Comparison of ENCODE assay signal across 21 cellular contexts in the genomic region with DNA sequence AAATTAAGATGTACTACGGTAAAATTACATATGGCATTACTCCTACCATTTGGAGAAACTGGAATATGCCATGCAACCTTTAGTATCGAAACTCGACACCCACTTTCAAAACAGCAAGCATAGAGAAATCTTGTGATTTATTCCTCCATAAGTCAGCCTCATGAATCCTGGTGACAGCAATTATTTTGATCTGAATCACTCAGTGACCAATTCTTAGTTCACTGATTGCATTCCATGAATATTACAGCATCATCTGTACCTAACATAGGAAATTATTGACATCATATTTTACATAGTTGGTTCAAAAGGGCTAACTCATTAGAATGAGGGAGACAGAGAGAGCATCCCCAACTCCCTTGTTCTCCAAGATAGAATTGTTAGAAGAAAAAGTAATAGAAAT.
DNase-seq lines count a peak whose midpoint lies in the region; ATAC-seq, FAIRE-seq and TF ChIP-seq lines count a peak whose summit lies in the region.
"Had no signal": no experiment of that assay in that cellular context is flagged by ENCODE, and none has a peak within 500 bp of the region (broad histone marks: within the 10 kb centered on the region; RNA-seq: fewer than 3 reads in every experiment).

No MANE protein-coding gene starts in this region.

- H3K9ac ChIP-seq in keratinocyte (ENCODE audit: control insufficient read depth, extremely low read depth, insufficient read depth, low read length): no peak overlapping the region
- H3K9ac ChIP-seq in HepG2 (ENCODE audit: insufficient read depth, low read depth, low read length): no peak overlapping the region

- H2AFZ ChIP-seq in keratinocyte (ENCODE audit: control insufficient read depth, low read length) (no peak overlapping the region), HepG2 (ENCODE audit: low read length) (no peak overlapping the region)

- intact Hi-C loops in esophagus squamous epithelium (cut with DNase I): no loop called here
- intact Hi-C loops in HepG2 (cut with micrococcal nuclease; ENCODE audit: unreplicated experiment): no loop called here

- H4K20me1 ChIP-seq in keratinocyte (ENCODE audit: control insufficient read depth, extremely low read depth, insufficient read depth, low read length) (no peaks in the 10 kb centered on the region), HepG2 (ENCODE audit: insufficient read depth, low read length) (no peaks in the 10 kb centered on the region)

- H3K4me3 ChIP-seq in keratinocyte (ENCODE audit: control insufficient read depth in 2 of 3, extremely low read depth in 1 of 3, insufficient read depth in 2 of 3, low read depth in 1 of 3, low read length in 3 of 3) (no peak overlapping the region), esophagus squamous epithelium (no peak overlapping the region), HepG2 (replicated peaks in 1 of 3; ENCODE audit: insufficient read depth in 1 of 3, low read depth in 2 of 3, low read length in 3 of 3) (no peak overlapping the region)
- H3K4me3 ChIP-seq: left lung, mucosa of descending colon, right atrium auricular region, transverse colon had no signal

- 68 to 70% methylated on average over 3 of the region's 3 CpGs for WGBS in esophagus squamous epithelium, 2 donors
- WGBS in HepG2 (ENCODE audit: low lambda C conversion rate): 3% methylated on average over 3 of the region's 3 CpGs

- DNase-seq in AG20443 (ENCODE audit: low spot score): peak; percentile 41
- peak; percentile 35 for DNase-seq in HTR-8/SVneo (ENCODE audit: insufficient read length, low spot score)
- peak; percentile 32 for DNase-seq in astrocyte of the hippocampus (ENCODE audit: low read depth, low spot score)
- DNase-seq in keratinocyte (ENCODE audit: low read depth, low spot score): no peak
- no peak for DNase-seq in NCI-H1436 treated with DMSO at 0.1 percent for 48 hours (lab: John Stamatoyannopoulos, UW)
- no peak for DNase-seq in esophagus squamous epithelium (lab: John Stamatoyannopoulos, UW)
- DNase-seq in HepG2 (ENCODE audit: low spot score): no peak
- DNase-seq: activated CD4-positive, alpha-beta T cell treated with anti-CD3 and anti-CD28 coated beads, Interleukin-2, amount 10 ng/mL, durations not matched to agents 7 days and 5 days; activated CD8-positive, alpha-beta memory T cell treated with anti-CD3 and anti-CD28 coated beads, Interleukin-2, amount 50 U/mL, for 4 hours; activated gamma-delta T cell; cerebellar nuclear complex; effector memory CD8-positive, alpha-beta T cell; foreskin melanocyte; left lung; mucosa of descending colon; NCI-H1417; NCI-H82; stimulated activated naive CD4-positive, alpha-beta T cell; transverse colon had no signal

- no peaks in the 10 kb centered on the region for H3K36me3 ChIP-seq in keratinocyte (ENCODE audit: control insufficient read depth in 2 of 2, extremely low read depth in 1 of 2, insufficient read depth in 2 of 2, low read length in 2 of 2)
- H3K36me3 ChIP-seq in esophagus squamous epithelium: no peaks in the 10 kb centered on the region
- no peaks in the 10 kb centered on the region for H3K36me3 ChIP-seq in HepG2 (replicated peaks in 1 of 2; ENCODE audit: control insufficient read depth in 1 of 2, insufficient read depth in 2 of 2, low read length in 2 of 2)
- H3K36me3 ChIP-seq: left lung, right atrium auricular region, transverse colon had no signal

- H3K27ac ChIP-seq in keratinocyte (ENCODE audit: control insufficient read depth, insufficient read depth, low read length): no peak overlapping the region
- H3K27ac ChIP-seq in esophagus squamous epithelium: no peak overlapping the region
- H3K27ac ChIP-seq in HepG2 (ENCODE audit: extremely low read length, insufficient read depth, low read length): no peak overlapping the region
- H3K27ac ChIP-seq: left lung, right atrium auricular region, transverse colon had no signal

- in situ Hi-C loops in HepG2 (cut with HindIII; ENCODE audit: extremely low pct_ligation_motif_present, low pct_unique_long_range_greater_than_20kb): no loop called here

- TF ChIP-seq RAD21 in HepG2 (CRISPR knock-in tag; IDR thresholded peaks at IDR 0.05): no peak

- CTCF ChIA-PET in HepG2 (lab: Yijun Ruan, JAX; ENCODE audit: low intra/inter-chr PET ratio, low total read pairs): no interaction called here

- BruUV-seq in HepG2 (replicated peaks; lab: Mats Ljungman, UMichigan): no TSS peak

- TF ChIP-seq POLR2A in esophagus squamous epithelium (IDR thresholded peaks at IDR 0.05) (no peak), HepG2 (IDR thresholded peaks at IDR 0.05; ENCODE audit: insufficient read depth in 1 of 2, low read depth in 2 of 2, low read length in 2 of 2) (no peak)

- TF ChIP-seq EP300 in HepG2 (IDR thresholded peaks at IDR 0.05; ENCODE audit: low read depth in 2 of 2, low read length in 2 of 2): no peak
- no peak for TF ChIP-seq EP300 in HepG2 (CRISPR knock-in tag; IDR thresholded peaks at IDR 0.05; ENCODE audit: borderline replicate concordance)

- POLR2A ChIA-PET in HepG2 (lab: Yijun Ruan, JAX): no interaction called here

- no peaks in the 10 kb centered on the region for H3K27me3 ChIP-seq in keratinocyte (ENCODE audit: control insufficient read depth, extremely low read depth, insufficient read depth, low read length)
- no peaks in the 10 kb centered on the region for H3K27me3 ChIP-seq in esophagus squamous epithelium
- no peaks in the 10 kb centered on the region for H3K27me3 ChIP-seq in HepG2 (ENCODE audit: control insufficient read depth in 1 of 2, insufficient read depth in 2 of 2, low read length in 2 of 2)
- H3K27me3 ChIP-seq: left lung, right atrium auricular region, transverse colon had no signal

- ATAC-seq in GM18519 (IDR thresholded peaks at IDR 0.05; ENCODE audit: low FRiP score, unreplicated experiment): no peak
- ATAC-seq in HepG2: no peak
- ATAC-seq: effector memory CD8-positive, alpha-beta T cell; left lung; mucosa of descending colon had no signal

- TF ChIP-seq CTCF in keratinocyte (optimal IDR thresholded peaks at IDR 0.05 in 1 of 3, IDR thresholded peaks at IDR 0.05 in 1 of 3, conservative IDR thresholded peaks at IDR 0.05 in 1 of 3; ENCODE audit: extremely low read depth in 1 of 3, insufficient read depth in 2 of 3, low read length in 3 of 3) (no peak), esophagus squamous epithelium (IDR thresholded peaks at IDR 0.05) (no peak), HepG2 (CRISPR knock-in tag; IDR thresholded peaks at IDR 0.05) (no peak)

- H3K9me3 ChIP-seq in keratinocyte (ENCODE audit: control insufficient read depth, low read depth, low read length) (no peaks in the 10 kb centered on the region), esophagus squamous epithelium (no peaks in the 10 kb centered on the region), HepG2 (ENCODE audit: low read length) (no peaks in the 10 kb centered on the region)
- H3K9me3 ChIP-seq: left lung, mucosa of descending colon, right atrium auricular region, transverse colon had no signal

- no peak overlapping the region for H3K4me2 ChIP-seq in keratinocyte (ENCODE audit: control insufficient read depth, extremely low read depth, insufficient read depth, low read depth, low read length)
- no peak overlapping the region for H3K4me2 ChIP-seq in HepG2 (ENCODE audit: low read depth, low read length)

- peaks cover 3% of the 10 kb centered on the region for H3K4me1 ChIP-seq in keratinocyte (ENCODE audit: control insufficient read depth, extremely low read depth, insufficient read depth, low read length)
- peaks cover 0 to 6% (median 0%) of the 10 kb centered on the region in 3 donors for H3K4me1 ChIP-seq in esophagus squamous epithelium
- H3K4me1 ChIP-seq in HepG2 (ENCODE audit: insufficient read depth, low read length): no peaks in the 10 kb centered on the region
- H3K4me1 ChIP-seq: left lung had no signal

- dilution Hi-C loops in keratinocyte (cut with MboI; ENCODE audit: extremely low pct_ligation_motif_present, low sequenced_read_pairs): no loop called here

- no peaks in the 10 kb centered on the region for H3K9me1 ChIP-seq in keratinocyte (ENCODE audit: control insufficient read depth, extremely low read depth, insufficient read depth, low read length)

- FAIRE-seq in HTR-8/SVneo (lab: Jason Lieb, UNC) (no peak), keratinocyte (lab: Jason Lieb, UNC) (peak; percentile 71), HepG2 (lab: Jason Lieb, UNC) (no peak)

- no peaks in the 10 kb centered on the region for H3K79me2 ChIP-seq in keratinocyte (ENCODE audit: control insufficient read depth, insufficient read depth, low read length)
- H3K79me2 ChIP-seq in HepG2 (ENCODE audit: insufficient read depth, low read length): no peaks in the 10 kb centered on the region

TF ChIP-seq in HepG2, 621 proteins besides CTCF, POLR2A, EP300 and RAD21 (continues in another document):
- TF ChIP-seq REL (CRISPR knock-in tag; conservative IDR thresholded peaks at IDR 0.05): no peak
- no peak for TF ChIP-seq SRSF1 (optimal IDR thresholded peaks at IDR 0.05; ENCODE audit: low read depth, low read length)
- TF ChIP-seq, protein P1, sequence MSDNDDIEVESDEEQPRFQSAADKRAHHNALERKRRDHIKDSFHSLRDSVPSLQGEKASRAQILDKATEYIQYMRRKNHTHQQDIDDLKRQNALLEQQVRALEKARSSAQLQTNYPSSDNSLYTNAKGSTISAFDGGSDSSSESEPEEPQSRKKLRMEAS (IDR thresholded peaks at IDR 0.05): no peak
- no peak for TF ChIP-seq CEBPG (CRISPR knock-in tag; IDR thresholded peaks at IDR 0.05)
- TF ChIP-seq GABPB1 (CRISPR knock-in tag; IDR thresholded peaks at IDR 0.05): no peak
- TF ChIP-seq, protein P2, sequence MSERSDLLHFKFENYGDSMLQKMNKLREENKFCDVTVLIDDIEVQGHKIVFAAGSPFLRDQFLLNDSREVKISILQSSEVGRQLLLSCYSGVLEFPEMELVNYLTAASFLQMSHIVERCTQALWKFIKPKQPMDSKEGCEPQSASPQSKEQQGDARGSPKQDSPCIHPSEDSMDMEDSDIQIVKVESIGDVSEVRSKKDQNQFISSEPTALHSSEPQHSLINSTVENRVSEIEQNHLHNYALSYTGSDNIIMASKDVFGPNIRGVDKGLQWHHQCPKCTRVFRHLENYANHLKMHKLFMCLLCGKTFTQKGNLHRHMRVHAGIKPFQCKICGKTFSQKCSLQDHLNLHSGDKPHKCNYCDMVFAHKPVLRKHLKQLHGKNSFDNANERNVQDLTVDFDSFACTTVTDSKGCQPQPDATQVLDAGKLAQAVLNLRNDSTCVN (CRISPR knock-in tag; IDR thresholded peaks at IDR 0.05; ENCODE audit: borderline replicate concordance): no peak
- no peak for TF ChIP-seq RCOR2 (CRISPR knock-in tag; IDR thresholded peaks at IDR 0.05)
- TF ChIP-seq ZNF335 (CRISPR knock-in tag; IDR thresholded peaks at IDR 0.05): no peak
- no peak for TF ChIP-seq ZNF12 (CRISPR knock-in tag; IDR thresholded peaks at IDR 0.05)
- TF ChIP-seq NKX3-1 (CRISPR knock-in tag; IDR thresholded peaks at IDR 0.05): no peak
- no peak for TF ChIP-seq ZNF224 (CRISPR knock-in tag; IDR thresholded peaks at IDR 0.05)

Comparison
In these comparisons a context has a peak if more than half of its experiments do, and no peak if none do; other contexts are left out.
1. DNase-seq: peak in AG20443 (single experiment), HTR-8/SVneo (single experiment) and astrocyte of the hippocampus (single experiment); none in keratinocyte (single experiment), NCI-H1436 treated with DMSO at 0.1 percent for 48 hours (single experiment), esophagus squamous epithelium (single experiment) and HepG2 (single experiment).